ENCODE assay signal across 1 cellular context in the genomic region with DNA sequence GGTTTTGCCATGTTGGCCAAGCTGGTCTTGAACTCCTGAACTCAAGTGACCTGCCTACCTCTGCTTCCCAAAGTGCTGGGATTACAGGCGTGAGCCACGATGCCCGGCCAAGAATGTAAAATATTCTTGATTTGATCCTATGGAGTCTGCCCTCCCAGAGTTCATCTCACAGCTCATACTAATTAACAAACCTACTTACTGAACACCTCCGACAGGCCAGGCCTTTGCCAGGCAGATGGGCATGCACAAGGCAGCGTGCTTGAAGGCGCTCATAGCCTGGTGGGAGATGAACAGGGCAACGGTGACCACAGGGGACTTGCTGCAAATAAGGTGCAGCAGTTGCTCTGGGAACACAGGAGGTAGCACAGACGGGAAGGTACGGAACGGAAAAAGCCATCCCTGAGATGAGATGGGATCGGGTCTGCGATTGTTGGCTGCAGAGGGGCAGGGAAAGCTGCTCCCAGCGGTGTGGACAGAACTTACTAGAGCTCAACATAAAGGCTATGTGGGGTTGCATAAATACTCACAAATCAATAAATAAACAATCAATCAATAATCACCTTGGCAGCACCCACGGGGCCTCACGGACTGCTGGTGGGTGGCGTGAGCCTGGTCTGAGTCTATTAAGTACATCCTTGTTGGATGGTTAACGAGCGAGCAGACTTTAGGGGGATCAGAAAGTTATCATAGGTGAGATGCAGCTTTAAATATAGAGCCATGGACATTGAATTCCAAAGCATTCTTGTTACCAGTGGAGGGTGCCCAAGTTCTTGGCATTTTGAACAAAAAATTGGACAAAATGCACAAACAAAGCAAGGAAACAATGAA.
TF ChIP-seq lines count a peak whose summit lies in the region.

No MANE protein-coding gene starts in this region.

TF ChIP-seq in liver, 16 proteins besides CTCF, POLR2A, EP300 and RAD21 (continued from another document):
- no peak for TF ChIP-seq ZBTB33 (IDR thresholded peaks at IDR 0.05)
- TF ChIP-seq TAF1 (conservative IDR thresholded peaks at IDR 0.05), result no peak
TF ChIP-seq in liver: peak in this region for 0.
